ENCODE assay signal across 8 cellular contexts in the genomic region with DNA sequence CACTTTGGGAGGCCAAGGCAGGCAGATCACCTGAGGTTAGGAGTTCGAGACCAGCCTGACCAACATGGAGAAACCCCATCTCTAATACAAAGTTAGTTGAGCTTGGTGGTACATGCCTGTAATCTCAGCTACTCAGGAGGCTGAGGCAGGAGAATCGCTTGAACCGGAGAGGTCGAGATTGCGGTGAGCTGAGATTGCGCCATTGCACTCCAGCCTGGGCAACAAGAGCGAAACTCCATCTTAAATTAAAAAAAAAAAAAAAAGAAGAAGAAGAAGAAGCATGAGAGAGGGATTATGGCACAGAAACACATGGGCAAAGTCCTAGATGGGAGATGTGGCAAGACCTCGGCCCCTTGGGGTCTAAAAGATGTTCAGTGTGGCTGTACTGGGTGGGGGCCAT.
A peak's percentile ranks its signal among the peaks of the same experiment; 100 is the strongest.
DNase-seq lines count a peak whose midpoint lies in the region; ATAC-seq and TF ChIP-seq lines count a peak whose summit lies in the region.
"Not testable (repeated sequence)": the region's sequence is repeated elsewhere in the genome, so short reads cannot be mapped to it uniquely, and the experiment has no call there.

No MANE protein-coding gene starts in this region.

- not testable (repeated sequence) for TF ChIP-seq POLR2A in suprapubic skin (IDR thresholded peaks at IDR 0.05); vagina (IDR thresholded peaks at IDR 0.05)

- H3K9me2 ChIP-seq in GM23338 (ENCODE audit: insufficient read depth), result not testable (repeated sequence)

- POLR2A ChIA-PET in activated CD4-positive, alpha-beta T cell treated with anti-CD3 and anti-CD28 coated beads for 36 hours (lab: Charles Lee), result interaction anchor here (2.4 kb wide), 1 partner anchor 23 kb away, joined by 10 read pairs; no protein-coding TSS in a partner anchor

- intact Hi-C loops in activated CD4-positive, alpha-beta T cell treated with anti-CD3 and anti-CD28 coated beads for 36 hours (cut with DNase I, micrococcal nuclease), result loop anchor here (5.0 kb wide), 2 partner anchors 82 to 98 kb away; a partner anchor contains a TSS
- intact Hi-C loops in colonic mucosa (cut with DNase I), result not testable (repeated sequence)
- intact Hi-C loops in vagina (cut with DNase I), result loop anchor here (5.0 to 10.0 kb wide), 2 partner anchors 82 to 96 kb away; a partner anchor contains a TSS

- H3K4me3 Mint-ChIP-seq in GM23338; activated CD4-positive, alpha-beta T cell treated with anti-CD3 and anti-CD28 coated beads for 36 hours: not testable (repeated sequence)

- H4K20me1 ChIP-seq in GM23338 (replicated peaks; ENCODE audit: insufficient read depth), result not testable (repeated sequence)

- CTCF ChIA-PET in activated CD4-positive, alpha-beta T cell treated with anti-CD3 and anti-CD28 coated beads for 36 hours (lab: Charles Lee), result interaction anchor here (1.0 to 1.3 kb wide), 4 partner anchors 10 to 150 kb away, joined by 3 to 4 read pairs (median 4); no protein-coding TSS in a partner anchor

- not testable (repeated sequence) for DNase-seq in GM23338 (ENCODE audit: low spot score); activated CD4-positive, alpha-beta T cell treated with anti-CD3 and anti-CD28 coated beads for 36 hours; colonic mucosa; cardiac muscle cell (ENCODE audit: low read depth in 1 of 2, low spot score in 1 of 2); vagina (ENCODE audit: extremely low spot score in 2 of 2)
- peak in 1 of 2 donors; percentile 2 for DNase-seq in suprapubic skin (ENCODE audit: low spot score in 2 of 2)

- H3K27ac ChIP-seq in GM23338 (ENCODE audit: low read depth) (peak overlapping the region; percentile 26; the same call in 1 of the 2 replicates), colonic mucosa (peak overlapping the region; percentile 70), cardiac muscle cell (peak overlapping the region; percentile 93), mucosa of rectum (ENCODE audit: low read depth in 2 of 2, low read length in 2 of 2) (peak overlapping the region; percentile 52 to 53), rectal smooth muscle tissue (ENCODE audit: low read depth, low read length) (peak overlapping the region; percentile 81), suprapubic skin (peak overlapping the region; percentile 63), vagina (peak overlapping the region; percentile 85)

- not testable (repeated sequence) for H3K9me3 Mint-ChIP-seq in GM23338; activated CD4-positive, alpha-beta T cell treated with anti-CD3 and anti-CD28 coated beads for 36 hours (ENCODE audit: low read depth)

- H3K9ac ChIP-seq in colonic mucosa (ENCODE audit: low read depth in 2 of 2, low read length in 2 of 2); mucosa of rectum (ENCODE audit: low read depth in 1 of 2, low read length in 2 of 2); rectal smooth muscle tissue (ENCODE audit: low read length): not testable (repeated sequence)

- not testable (repeated sequence) for H2AFZ ChIP-seq in GM23338

- H3F3A ChIP-seq in GM23338 (replicated peaks; ENCODE audit: low read depth), result not testable (repeated sequence)

- not testable (repeated sequence) for H3K27me3 Mint-ChIP-seq in GM23338 (ENCODE audit: insufficient read depth, low read depth, poor library complexity); activated CD4-positive, alpha-beta T cell treated with anti-CD3 and anti-CD28 coated beads for 36 hours

- not testable (repeated sequence) for H3K79me2 ChIP-seq in GM23338 (replicated peaks; ENCODE audit: insufficient read depth)

- TF ChIP-seq CTCF in GM23338 (conservative IDR thresholded peaks at IDR 0.05; ENCODE audit: low read depth in 2 of 2); colonic mucosa (IDR thresholded peaks at IDR 0.05); cardiac muscle cell (IDR thresholded peaks at IDR 0.05; ENCODE audit: low read depth, low read length); suprapubic skin (IDR thresholded peaks at IDR 0.05); vagina (IDR thresholded peaks at IDR 0.05): not testable (repeated sequence)

- not testable (repeated sequence) for TF ChIP-seq EP300 in suprapubic skin (IDR thresholded peaks at IDR 0.05)

- peaks cover 60% of the 10 kb centered on the region for H3K4me1 Mint-ChIP-seq in GM23338
- H3K4me1 Mint-ChIP-seq in activated CD4-positive, alpha-beta T cell treated with anti-CD3 and anti-CD28 coated beads for 36 hours, result peaks cover 59% of the 10 kb centered on the region

- H3K9me3 ChIP-seq in colonic mucosa; cardiac muscle cell (ENCODE audit: low read depth); mucosa of rectum (ENCODE audit: control insufficient read depth in 2 of 2, low read length in 2 of 2); suprapubic skin; vagina: not testable (repeated sequence)

- not testable (repeated sequence) for H3K27me3 ChIP-seq in GM23338 (ENCODE audit: insufficient read depth); colonic mucosa; cardiac muscle cell; mucosa of rectum (ENCODE audit: control insufficient read depth in 2 of 2, insufficient read depth in 2 of 2, low read length in 2 of 2); rectal smooth muscle tissue (ENCODE audit: control insufficient read depth, insufficient read depth, low read length); suprapubic skin; vagina

- H3K4me3 ChIP-seq in GM23338; colonic mucosa; cardiac muscle cell; mucosa of rectum (ENCODE audit: low read length in 2 of 2); rectal smooth muscle tissue (ENCODE audit: low read length); suprapubic skin; vagina: not testable (repeated sequence)

- not testable (repeated sequence) for H3K27ac Mint-ChIP-seq in GM23338
- H3K27ac Mint-ChIP-seq in activated CD4-positive, alpha-beta T cell treated with anti-CD3 and anti-CD28 coated beads for 36 hours, result peak overlapping the region; percentile 11

- H3K36me3 ChIP-seq in GM23338 (ENCODE audit: insufficient read depth); colonic mucosa; cardiac muscle cell; mucosa of rectum (ENCODE audit: control insufficient read depth in 2 of 2, insufficient read depth in 2 of 2, low read length in 2 of 2); rectal smooth muscle tissue (ENCODE audit: control insufficient read depth, insufficient read depth, low read length); suprapubic skin; vagina: not testable (repeated sequence)

- H3K4me2 ChIP-seq in GM23338, result not testable (repeated sequence)

- 89% methylated on average over 8 of the region's 8 CpGs for WGBS in suprapubic skin

- not testable (repeated sequence) for H3K36me3 Mint-ChIP-seq in GM23338 (ENCODE audit: low read depth); activated CD4-positive, alpha-beta T cell treated with anti-CD3 and anti-CD28 coated beads for 36 hours (ENCODE audit: low read depth)

- H3K4me1 ChIP-seq in GM23338 (ENCODE audit: insufficient read depth), result peaks cover 50% of the 10 kb centered on the region
- H3K4me1 ChIP-seq in colonic mucosa; mucosa of rectum (ENCODE audit: control insufficient read depth in 2 of 2, insufficient read depth in 2 of 2, low read length in 2 of 2): not testable (repeated sequence)
- H3K4me1 ChIP-seq in cardiac muscle cell (ENCODE audit: low read depth), result peaks cover 92% of the 10 kb centered on the region
- peaks cover 55% of the 10 kb centered on the region for H3K4me1 ChIP-seq in rectal smooth muscle tissue (ENCODE audit: control insufficient read depth, insufficient read depth, low read length)
- H3K4me1 ChIP-seq in suprapubic skin, result peaks cover 85% of the 10 kb centered on the region
- peaks cover 98% of the 10 kb centered on the region for H3K4me1 ChIP-seq in vagina

- not testable (repeated sequence) for ATAC-seq in GM23338; activated CD4-positive, alpha-beta T cell treated with anti-CD3 and anti-CD28 coated beads for 36 hours

Comparison
In these comparisons a context has a peak if more than half of its experiments do, and no peak if none do; other contexts are left out.
1. H3K27ac ChIP-seq: peak in every context shown above with its lines; median percentile 93 in cardiac muscle cell; 85 in vagina; 81 in rectal smooth muscle tissue; 70 in colonic mucosa; 63 in suprapubic skin; 52 in mucosa of rectum; 26 in GM23338.